ENCODE assay signal across 9 cellular contexts in the genomic region with DNA sequence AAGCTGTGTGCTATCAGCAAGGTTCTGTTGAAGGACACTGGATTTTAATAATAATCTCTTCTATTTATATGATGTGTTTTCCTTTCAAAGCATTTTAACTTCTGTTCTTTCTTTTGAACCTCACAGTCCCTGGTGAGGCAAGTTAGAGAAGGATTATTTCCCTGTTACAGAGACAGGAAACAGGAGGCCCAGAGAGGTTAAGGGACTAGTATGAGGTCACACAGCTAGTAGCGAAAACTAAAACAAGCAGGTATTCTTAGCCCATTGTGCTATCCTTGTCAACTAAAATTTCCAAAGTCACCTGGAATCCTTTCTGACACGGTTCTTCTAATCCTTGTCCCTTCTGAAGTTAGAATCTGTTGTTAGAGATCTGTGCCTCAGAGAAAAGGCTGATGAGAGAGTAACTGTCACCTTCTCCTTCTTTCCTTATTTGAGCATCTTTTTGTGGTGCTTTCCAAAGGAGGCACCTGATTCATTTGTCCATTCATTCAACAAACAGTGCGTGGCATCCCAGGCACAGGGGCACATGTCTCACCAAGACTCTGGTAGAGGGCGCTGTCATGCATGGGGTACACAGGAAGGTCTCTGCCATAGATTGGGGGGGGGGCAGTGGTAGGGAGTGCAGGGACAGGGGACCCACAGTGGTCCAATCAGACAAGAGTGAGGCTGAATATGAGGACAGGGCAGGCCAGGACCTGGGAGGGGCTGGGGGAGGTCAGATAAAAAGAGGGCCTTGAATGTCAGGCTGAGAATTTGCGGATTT.
"Had no signal": no experiment of that assay in that cellular context is flagged by ENCODE, and none has a peak within 500 bp of the region (broad histone marks: within the 10 kb centered on the region; RNA-seq: fewer than 3 reads in every experiment).

No MANE protein-coding gene starts in this region.

- ATAC-seq: activated CD8-positive, alpha-beta T cell treated with anti-CD3 and anti-CD28 coated beads for 36 hours; gastroesophageal sphincter; stimulated activated effector memory CD8-positive, alpha-beta T cell treated with anti-CD3 and anti-CD28 coated beads, Interleukin-12 subunit alpha, Interleukin-12 subunit beta, amount 100 ng/mL, for 72 hours had no signal

- H3K36me3 ChIP-seq: ovary had no signal

- H3K27ac ChIP-seq: gastroesophageal sphincter, heart right ventricle, ovary had no signal

- H3K9me3 Mint-ChIP-seq: activated CD8-positive, alpha-beta T cell treated with anti-CD3 and anti-CD28 coated beads for 36 hours; stimulated activated effector memory CD8-positive, alpha-beta T cell treated with anti-CD3 and anti-CD28 coated beads, Interleukin-12 subunit alpha, Interleukin-12 subunit beta, amount 100 ng/mL, for 72 hours had no signal

- H3K4me1 Mint-ChIP-seq: stimulated activated effector memory CD8-positive, alpha-beta T cell treated with anti-CD3 and anti-CD28 coated beads, Interleukin-12 subunit alpha, Interleukin-12 subunit beta, amount 100 ng/mL, for 72 hours had no signal

- H3K27me3 Mint-ChIP-seq: activated CD8-positive, alpha-beta T cell treated with anti-CD3 and anti-CD28 coated beads for 36 hours had no signal

- H3K4me3 Mint-ChIP-seq: activated CD8-positive, alpha-beta T cell treated with anti-CD3 and anti-CD28 coated beads for 36 hours; stimulated activated effector memory CD8-positive, alpha-beta T cell treated with anti-CD3 and anti-CD28 coated beads, Interleukin-12 subunit alpha, Interleukin-12 subunit beta, amount 100 ng/mL, for 72 hours had no signal

- H3K9me3 ChIP-seq: gastroesophageal sphincter, heart right ventricle, ovary had no signal

- H3K4me3 ChIP-seq: gastroesophageal sphincter, heart right ventricle, ovary had no signal

- H3K36me3 Mint-ChIP-seq: stimulated activated effector memory CD8-positive, alpha-beta T cell treated with anti-CD3 and anti-CD28 coated beads, Interleukin-12 subunit alpha, Interleukin-12 subunit beta, amount 100 ng/mL, for 72 hours had no signal

- DNase-seq: activated CD4-positive, alpha-beta T cell treated with anti-CD3 and anti-CD28 coated beads for 4 hours; activated CD8-positive, alpha-beta T cell treated with anti-CD3 and anti-CD28 coated beads for 36 hours; activated effector memory CD4-positive, alpha-beta T cell treated with anti-CD3 and anti-CD28 coated beads, Interleukin-2, amount 50 U/mL, for 16 hours; activated T-cell treated with anti-CD3 and anti-CD28 coated beads, Interleukin-2, amount 50 U/mL, for 48 hours; erythroblast; heart right ventricle had no signal

- H3K27me3 ChIP-seq: gastroesophageal sphincter, heart right ventricle, ovary had no signal

- H3K27ac Mint-ChIP-seq: activated CD8-positive, alpha-beta T cell treated with anti-CD3 and anti-CD28 coated beads for 36 hours had no signal

- H3K4me1 ChIP-seq: gastroesophageal sphincter, heart right ventricle had no signal
